In the genomic region with DNA sequence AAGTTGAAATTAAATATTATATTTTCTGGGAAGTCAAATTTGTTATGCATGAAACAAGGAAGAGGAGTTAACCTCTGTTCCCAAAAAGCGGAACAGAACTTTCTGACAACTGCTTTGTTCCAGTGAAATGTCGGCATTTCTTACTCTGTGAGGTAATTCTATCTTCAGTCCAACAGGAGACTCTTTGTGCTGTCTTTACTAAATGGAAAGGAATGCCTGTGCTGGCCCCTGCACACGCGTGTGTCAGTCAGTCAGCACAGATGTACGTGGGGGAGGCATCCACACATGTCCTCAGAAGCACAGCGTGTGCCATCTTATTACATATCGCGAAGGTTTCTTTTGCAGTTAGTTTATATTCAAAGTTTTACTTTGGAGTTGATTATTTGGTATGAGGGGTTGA, we compare ENCODE assay signal across 10 cellular contexts. TPM values are rescaled to one million over a fixed set of nuclear protein-coding genes. Genes with fewer than 3 reads are reported as not detected.
A peak's percentile ranks its signal among the peaks of the same experiment; 100 is the strongest.
DNase-seq lines count a peak whose midpoint lies in the region; TF ChIP-seq lines count a peak whose summit lies in the region.
"Had no signal": no experiment of that assay in that cellular context is flagged by ENCODE, and none has a peak within 500 bp of the region (broad histone marks: within the 10 kb centered on the region; RNA-seq: fewer than 3 reads in every experiment).

No MANE protein-coding gene starts in this region.

- TF ChIP-seq CTCF in HFFc6 (IDR thresholded peaks at IDR 0.05) (peak; percentile 62), brain (conservative IDR thresholded peaks at IDR 0.05) (peak in 1 of 2 experiments; percentile 22), testis (IDR thresholded peaks at IDR 0.05) (no peak)

- DNase-seq in HFFc6 (peak; percentile 82), islet precursor cell (peak; percentile 80), testis (no peak), SK-N-DZ (ENCODE audit: low spot score) (no peak), ecto neural progenitor cell (ENCODE audit: low spot score) (no peak)
- no peak for DNase-seq in activated effector memory CD4-positive, alpha-beta T cell treated with anti-CD3 and anti-CD28 coated beads, Interleukin-2, amount 50 U/mL, for 16 hours
- DNase-seq: activated T-cell treated with anti-CD3 and anti-CD28 coated beads, Interleukin-2, amount 50 U/mL, for 4 hours; KG1 had no signal

- peak overlapping the region in 2 of 3 donors; percentile 57 to 90 for H3K4me3 ChIP-seq in skeletal muscle tissue (ENCODE audit: low read length in 3 of 3)
- H3K4me3 ChIP-seq in testis, result no peak overlapping the region

- H3K27ac ChIP-seq in skeletal muscle tissue (ENCODE audit: low read depth, low read length) (peak overlapping the region; percentile 32), testis (peak overlapping the region in 1 of 2 donors; percentile 41)

- intact Hi-C loops in testis (cut with DNase I; ENCODE audit: low total_unique reads), result no loop called here

- H3K27me3 ChIP-seq in skeletal muscle tissue (ENCODE audit: control insufficient read depth in 3 of 3, insufficient read depth in 3 of 3, low read length in 3 of 3), result no peaks in the 10 kb centered on the region
- no peaks in the 10 kb centered on the region for H3K27me3 ChIP-seq in testis

- H3K4me1 Mint-ChIP-seq in HFFc6 (ENCODE audit: low read depth) (peaks cover 47% of the 10 kb centered on the region), brain (peaks cover 43% of the 10 kb centered on the region)

- H3K27me3 Mint-ChIP-seq in HFFc6 (ENCODE audit: insufficient read depth) (no peaks in the 10 kb centered on the region; the same call in 1 of the 2 replicates), brain (no peaks in the 10 kb centered on the region)

- H3K36me3 Mint-ChIP-seq in HFFc6 (ENCODE audit: low read depth), result peaks cover 49% of the 10 kb centered on the region
- H3K36me3 Mint-ChIP-seq in brain, result peaks cover 36% of the 10 kb centered on the region

- H3K36me3 ChIP-seq in skeletal muscle tissue (ENCODE audit: control insufficient read depth in 3 of 3, insufficient read depth in 3 of 3, low read length in 3 of 3) (peaks cover 11 to 25% (median 23%) of the 10 kb centered on the region in 3 donors), testis (ENCODE audit: low read depth, missing control alignments) (no peaks in the 10 kb centered on the region)

- peak overlapping the region; percentile 98 for H3K4me3 Mint-ChIP-seq in HFFc6
- H3K4me3 Mint-ChIP-seq in brain, result peak overlapping the region in 3 of 5 experiments; percentile 76 to 92 (median 91)
- H3K4me3 Mint-ChIP-seq: activated T-cell treated with anti-CD3 and anti-CD28 coated beads, Interleukin-2, amount 50 U/mL, for 4 hours had no signal

- H3K9me3 ChIP-seq in skeletal muscle tissue (ENCODE audit: control insufficient read depth in 3 of 3, low read length in 3 of 3) (no peaks in the 10 kb centered on the region), testis (no peaks in the 10 kb centered on the region)

- WGBS in testis, 2 donors, result 24 to 37% methylated on average over 8 of the region's 8 CpGs

- H3K9ac ChIP-seq in skeletal muscle tissue (ENCODE audit: low read depth in 1 of 3, low read length in 3 of 3), result peak overlapping the region in 2 of 3 donors; percentile 44 to 51

- TF ChIP-seq POLR2A in testis (IDR thresholded peaks at IDR 0.05), result no peak

- H3K9me3 Mint-ChIP-seq in HFFc6, result no peaks in the 10 kb centered on the region
- H3K9me3 Mint-ChIP-seq in brain, result no peaks in the 10 kb centered on the region
- H3K9me3 Mint-ChIP-seq: activated T-cell treated with anti-CD3 and anti-CD28 coated beads, Interleukin-2, amount 50 U/mL, for 4 hours had no signal

- H3K4me1 ChIP-seq in skeletal muscle tissue (ENCODE audit: control insufficient read depth in 3 of 3, insufficient read depth in 3 of 3, low read length in 3 of 3) (peaks cover 3 to 15% (median 12%) of the 10 kb centered on the region in 3 donors), testis (peaks cover 6% of the 10 kb centered on the region)

- H3K27ac Mint-ChIP-seq in HFFc6, result peak overlapping the region; percentile 96
- H3K27ac Mint-ChIP-seq in brain, result peak overlapping the region in 2 of 5 experiments; percentile 88 to 96

RNA-seq across cellular contexts. Expression of gene NET1, which starts 37.5 kb away (rescaled TPM):
- total RNA-seq in HFFc6 (2021; fragmentation: NEBNext Ultra II Directional; extraction: Animal tissue kit (Norgen Biotek cat#: 25700)), result 10 to 100 TPM; 65.1 to 92.9 (median 86.6) TPM
- polyA plus RNA-seq in brain (ENCODE audit: insufficient read depth, low read depth, low replicate concordance) (44.3 TPM), testis (ENCODE audit: insufficient read depth, low read depth, low replicate concordance) (29.7 TPM)
- total RNA-seq in skeletal muscle tissue (79.3 TPM), testis (10 to 100 TPM; 39.9 to 40.7 TPM)
- 59.8 and 60.8 TPM in 2 replicates for polyA plus RNA-seq in SK-N-DZ (2014; cell fraction: cytosol; rRNA removed)
- 32.7 and 37.7 TPM in 2 replicates for polyA plus RNA-seq in SK-N-DZ (2014; cell fraction: nucleus; rRNA removed)

RNA-seq across cellular contexts. Expression of gene TUBAL3, which starts 45.2 kb away (rescaled TPM):
- not detected for total RNA-seq in HFFc6 (2021; fragmentation: NEBNext Ultra II Directional; extraction: Animal tissue kit (Norgen Biotek cat#: 25700))
- polyA plus RNA-seq in brain (ENCODE audit: insufficient read depth, low read depth, low replicate concordance), result 0.24 TPM
- not detected for total RNA-seq in skeletal muscle tissue
- total RNA-seq in testis, result 1 to 10 TPM in 1 of 2 donors, under 1 TPM in 1; 0.93 to 2.5 TPM
- polyA plus RNA-seq in testis (ENCODE audit: insufficient read depth, low read depth, low replicate concordance), result 5.3 TPM
- not detected in 2 replicates for polyA plus RNA-seq in SK-N-DZ (2014; cell fraction: cytosol; rRNA removed)
- polyA plus RNA-seq in SK-N-DZ (2014; cell fraction: nucleus; rRNA removed), result not detected in 2 replicates
- total RNA-seq: activated T-cell treated with anti-CD3 and anti-CD28 coated beads, Interleukin-2, amount 50 U/mL, for 4 hours had no signal

RNA-seq across cellular contexts. Expression of gene CALML5, which starts 49.5 kb away (rescaled TPM):
- total RNA-seq in HFFc6 (2021; fragmentation: NEBNext Ultra II Directional; extraction: Animal tissue kit (Norgen Biotek cat#: 25700)), result not detected
- polyA plus RNA-seq in brain (ENCODE audit: insufficient read depth, low read depth, low replicate concordance) (not detected), testis (ENCODE audit: insufficient read depth, low read depth, low replicate concordance) (not detected)
- total RNA-seq in skeletal muscle tissue (not detected), testis (under 1 TPM in 1 of 2 donors, not detected in 1; 0.50 TPM)
- polyA plus RNA-seq in SK-N-DZ (2014; cell fraction: cytosol; rRNA removed), result not detected in 2 replicates
- not detected in 2 replicates for polyA plus RNA-seq in SK-N-DZ (2014; cell fraction: nucleus; rRNA removed)
- total RNA-seq: activated T-cell treated with anti-CD3 and anti-CD28 coated beads, Interleukin-2, amount 50 U/mL, for 4 hours had no signal

Comparison
In these comparisons a context has a peak if more than half of its experiments do, and no peak if none do; other contexts are left out.
1. DNase-seq: peak in HFFc6 (single experiment) and islet precursor cell (single experiment); none in testis (single experiment), SK-N-DZ (single experiment), ecto neural progenitor cell (single experiment) and activated effector memory CD4-positive, alpha-beta T cell treated with anti-CD3 and anti-CD28 coated beads, Interleukin-2, amount 50 U/mL, for 16 hours (single experiment).
2. H3K4me3 ChIP-seq: peak in skeletal muscle tissue (2 of 3); none in testis (0 of 2).